Comparison of ENCODE assay signal across 8 cellular contexts in the genomic region with DNA sequence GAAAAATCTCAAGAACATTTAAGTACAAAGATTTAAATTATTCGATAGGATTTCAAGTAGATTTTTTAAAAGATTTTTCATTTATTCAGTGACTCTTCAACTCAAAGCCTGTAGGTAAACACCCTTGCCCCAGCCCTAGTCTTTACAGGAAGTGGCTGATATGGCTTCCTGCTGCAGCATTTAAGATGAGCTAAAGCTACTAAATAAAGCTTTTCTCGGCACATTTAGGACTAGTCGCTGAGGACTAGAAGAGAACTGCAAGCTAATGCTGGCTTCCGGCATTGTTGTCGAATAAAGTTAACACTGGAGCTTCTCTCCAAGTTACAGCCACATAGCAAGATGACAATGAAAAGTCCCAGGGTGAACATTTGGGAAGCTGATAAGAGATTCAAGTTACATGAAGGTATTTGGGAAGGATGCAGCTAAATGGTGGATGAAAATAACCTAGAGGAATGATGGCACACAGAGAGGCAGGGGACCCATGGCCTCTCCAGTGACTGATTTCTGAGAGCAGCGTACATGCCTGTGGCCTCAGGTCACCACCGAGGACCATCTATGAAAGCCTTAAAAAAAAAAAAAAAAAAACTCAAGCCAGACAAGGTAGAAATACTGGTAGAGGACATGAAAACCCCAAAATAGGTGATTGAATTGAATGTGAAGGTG.
DNase-seq lines count a peak whose midpoint lies in the region; ATAC-seq and TF ChIP-seq lines count a peak whose summit lies in the region.
"Had no signal": no experiment of that assay in that cellular context is flagged by ENCODE, and none has a peak within 500 bp of the region (broad histone marks: within the 10 kb centered on the region; RNA-seq: fewer than 3 reads in every experiment).

No MANE protein-coding gene starts in this region.

- in situ Hi-C loops in brain microvascular endothelial cell (cut with HindIII; ENCODE audit: low pct_ligation_motif_present, low sequenced_read_pairs): no loop called here

- POLR2A ChIA-PET in activated CD4-positive, alpha-beta memory T cell treated with anti-CD3 and anti-CD28 coated beads, Interleukin-2, amount 10 ng/mL, durations not matched to agents 7 days and 5 days (lab: Charles Lee): interaction anchor here (0.5 to 1.6 kb wide), 8 partner anchors 11 to 278 kb away, joined by 3 to 18 read pairs (median 4); partner anchors contain the start of gene TGDS
- POLR2A ChIA-PET in naive thymus-derived CD8-positive, alpha-beta T cell (lab: Charles Lee): interaction anchor here (0.7 kb wide), 3 partner anchors 85 to 1989 kb away, joined by 3 to 6 read pairs (median 3); no protein-coding TSS in a partner anchor

- H3K4me3 Mint-ChIP-seq in activated CD4-positive, alpha-beta memory T cell treated with anti-CD3 and anti-CD28 coated beads, Interleukin-2, amount 10 ng/mL, durations not matched to agents 7 days and 5 days: peak overlapping the region; percentile 58
- H3K4me3 Mint-ChIP-seq in naive thymus-derived CD8-positive, alpha-beta T cell: peak overlapping the region; percentile 53 to 83 (median 81)

- no peaks in the 10 kb centered on the region for H3K27me3 Mint-ChIP-seq in activated CD4-positive, alpha-beta memory T cell treated with anti-CD3 and anti-CD28 coated beads, Interleukin-2, amount 10 ng/mL, durations not matched to agents 7 days and 5 days
- H3K27me3 Mint-ChIP-seq in naive thymus-derived CD8-positive, alpha-beta T cell: no peaks in the 10 kb centered on the region

- H3K4me1 Mint-ChIP-seq in activated CD4-positive, alpha-beta memory T cell treated with anti-CD3 and anti-CD28 coated beads, Interleukin-2, amount 10 ng/mL, durations not matched to agents 7 days and 5 days: peaks cover 69% of the 10 kb centered on the region
- peaks cover 25 to 65% (median 53%) of the 10 kb centered on the region in 4 donors for H3K4me1 Mint-ChIP-seq in naive thymus-derived CD8-positive, alpha-beta T cell

- peaks cover 23% of the 10 kb centered on the region for H3K9me3 Mint-ChIP-seq in activated CD4-positive, alpha-beta memory T cell treated with anti-CD3 and anti-CD28 coated beads, Interleukin-2, amount 10 ng/mL, durations not matched to agents 7 days and 5 days
- H3K9me3 Mint-ChIP-seq in naive thymus-derived CD8-positive, alpha-beta T cell: peaks cover 0 to 34% (median 13%) of the 10 kb centered on the region in 9 donors

- no peak overlapping the region for H3K27ac ChIP-seq in brain microvascular endothelial cell

- CTCF ChIA-PET in activated CD4-positive, alpha-beta memory T cell treated with anti-CD3 and anti-CD28 coated beads, Interleukin-2, amount 10 ng/mL, durations not matched to agents 7 days and 5 days (lab: Charles Lee): interaction anchor here (1.0 to 2.2 kb wide), 4 partner anchors 10 to 38 kb away, joined by 3 to 19 read pairs (median 6); no protein-coding TSS in a partner anchor

- DNase-seq in activated CD4-positive, alpha-beta memory T cell treated with anti-CD3 and anti-CD28 coated beads, Interleukin-2, amount 10 ng/mL, durations not matched to agents 7 days and 5 days: peak; percentile 58
- peak in 8 of 10 donors; percentile 19 to 77 (median 58) for DNase-seq in naive thymus-derived CD8-positive, alpha-beta T cell
- DNase-seq in brain microvascular endothelial cell (no peak), epidermal melanocyte (ENCODE audit: insufficient read length, low spot score) (no peak)

- no peak for TF ChIP-seq CTCF in brain microvascular endothelial cell (IDR thresholded peaks at IDR 0.05; ENCODE audit: low read depth, low read length, missing control alignments)

- H3K36me3 Mint-ChIP-seq in activated CD4-positive, alpha-beta memory T cell treated with anti-CD3 and anti-CD28 coated beads, Interleukin-2, amount 10 ng/mL, durations not matched to agents 7 days and 5 days (ENCODE audit: low read depth): peaks cover 39% of the 10 kb centered on the region
- peaks cover 0 to 17% (median 14%) of the 10 kb centered on the region in 3 donors for H3K36me3 Mint-ChIP-seq in naive thymus-derived CD8-positive, alpha-beta T cell

- ATAC-seq in GM18511 (IDR thresholded peaks at IDR 0.05; ENCODE audit: unreplicated experiment): peak; percentile 31
- ATAC-seq in HG03103 (IDR thresholded peaks at IDR 0.05; ENCODE audit: low read depth, unreplicated experiment): peak; percentile 35
- ATAC-seq in naive thymus-derived CD8-positive, alpha-beta T cell: peak; percentile 96 to 99
- no peak for ATAC-seq in GM21529 (IDR thresholded peaks at IDR 0.05; ENCODE audit: unreplicated experiment)
- ATAC-seq: esophagus mucosa had no signal

- peak overlapping the region; percentile 100 for H3K27ac Mint-ChIP-seq in activated CD4-positive, alpha-beta memory T cell treated with anti-CD3 and anti-CD28 coated beads, Interleukin-2, amount 10 ng/mL, durations not matched to agents 7 days and 5 days
- peak overlapping the region; percentile 72 to 99 (median 92) for H3K27ac Mint-ChIP-seq in naive thymus-derived CD8-positive, alpha-beta T cell

- H3K4me3 ChIP-seq in brain microvascular endothelial cell (ENCODE audit: low read depth, low read length): no peak overlapping the region

- no peaks in the 10 kb centered on the region for H3K27me3 ChIP-seq in brain microvascular endothelial cell (replicated peaks)

- H3K36me3 ChIP-seq in brain microvascular endothelial cell (replicated peaks): no peaks in the 10 kb centered on the region

Comparison
In these comparisons a context has a peak if more than half of its experiments do, and no peak if none do; other contexts are left out.
1. DNase-seq: peak in activated CD4-positive, alpha-beta memory T cell treated with anti-CD3 and anti-CD28 coated beads, Interleukin-2, amount 10 ng/mL, durations not matched to agents 7 days and 5 days (single experiment) and naive thymus-derived CD8-positive, alpha-beta T cell (8 of 10); none in brain microvascular endothelial cell (single experiment) and epidermal melanocyte (single experiment).